Comparison of ENCODE assay signal across 24 cellular contexts in the genomic region with DNA sequence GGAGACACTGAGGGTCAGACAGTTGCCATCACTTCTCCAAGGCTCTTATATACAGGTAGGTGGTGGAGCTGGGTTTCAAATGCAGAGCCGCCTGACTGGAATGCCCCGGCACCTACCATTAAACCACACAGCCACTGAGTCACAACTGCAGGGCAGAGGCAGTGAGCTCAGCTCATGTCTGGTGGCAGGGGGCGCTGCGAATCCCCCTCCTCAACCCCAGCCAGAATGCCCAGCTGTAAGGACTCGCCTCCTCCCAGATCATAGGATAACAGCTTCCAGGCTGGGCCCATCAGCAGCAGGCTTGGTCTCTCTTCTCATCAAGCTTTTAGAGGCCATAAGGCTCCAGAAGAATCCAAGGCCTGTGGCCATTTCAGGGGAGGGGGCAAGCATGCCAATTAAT. TPM values are rescaled to one million over a fixed set of nuclear protein-coding genes. Genes with fewer than 3 reads are reported as not detected.
DNase-seq lines count a peak whose midpoint lies in the region; ATAC-seq and TF ChIP-seq lines count a peak whose summit lies in the region.
"Had no signal": no experiment of that assay in that cellular context is flagged by ENCODE, and none has a peak within 500 bp of the region (broad histone marks: within the 10 kb centered on the region; RNA-seq: fewer than 3 reads in every experiment).

No MANE protein-coding gene starts in this region.

- H4K20me1 ChIP-seq in osteoblast (ENCODE audit: insufficient read depth, low read length): no peaks in the 10 kb centered on the region

- no peaks in the 10 kb centered on the region for H3K9me3 ChIP-seq in right atrium auricular region
- H3K9me3 ChIP-seq in esophagus (ENCODE audit: control insufficient read depth in 2 of 2, insufficient read depth in 1 of 2, low read depth in 1 of 2, low read length in 1 of 2): no peaks in the 10 kb centered on the region
- no peaks in the 10 kb centered on the region for H3K9me3 ChIP-seq in osteoblast (ENCODE audit: low read depth, low read length)
- no peaks in the 10 kb centered on the region for H3K9me3 ChIP-seq in transverse colon
- H3K9me3 ChIP-seq in mucosa of descending colon: no peaks in the 10 kb centered on the region
- H3K9me3 ChIP-seq: A549, HAP-1, left lung, SJCRH30, vagina had no signal

- TF ChIP-seq POLR2A in transverse colon (IDR thresholded peaks at IDR 0.05): no peak

- H3K4me3 ChIP-seq in right atrium auricular region (no peak overlapping the region), esophagus (ENCODE audit: low read depth in 1 of 2, low read length in 2 of 2) (no peak overlapping the region), osteoblast (ENCODE audit: insufficient read depth, low read length) (no peak overlapping the region), transverse colon (no peak overlapping the region), mucosa of descending colon (no peak overlapping the region)
- H3K4me3 ChIP-seq: A549, HAP-1, left lung, SJCRH30, vagina had no signal

- no peaks in the 10 kb centered on the region for H3K4me1 Mint-ChIP-seq in activated CD8-positive, alpha-beta T cell treated with anti-CD3 and anti-CD28 coated beads, Interleukin-2, amount 10 ng/mL, durations not matched to agents 7 days and 5 days (ENCODE audit: low read depth)

- CTCF ChIA-PET in activated CD8-positive, alpha-beta T cell treated with anti-CD3 and anti-CD28 coated beads, Interleukin-2, amount 10 ng/mL, durations not matched to agents 7 days and 5 days (lab: Charles Lee): no interaction called here

- peaks cover 4 to 84% of the 10 kb centered on the region in 2 donors for H3K4me1 ChIP-seq in right atrium auricular region
- H3K4me1 ChIP-seq in esophagus (ENCODE audit: control insufficient read depth in 2 of 2, insufficient read depth in 2 of 2, low read length in 1 of 2): peaks cover 0 to 6% of the 10 kb centered on the region in 2 donors
- H3K4me1 ChIP-seq in osteoblast (ENCODE audit: insufficient read depth, low read length): no peaks in the 10 kb centered on the region
- peaks cover 41 to 57% (median 49%) of the 10 kb centered on the region in 4 donors for H3K4me1 ChIP-seq in transverse colon
- H3K4me1 ChIP-seq in mucosa of descending colon (ENCODE audit: low read depth): peaks cover 21% of the 10 kb centered on the region
- H3K4me1 ChIP-seq: A549, HAP-1, left lung, parathyroid adenoma, SJCRH30 had no signal

- no peak for ATAC-seq in Right ventricle myocardium superior (ENCODE audit: poor library complexity)
- no peak for ATAC-seq in mucosa of descending colon
- no peak for ATAC-seq in activated CD8-positive, alpha-beta T cell treated with anti-CD3 and anti-CD28 coated beads, Interleukin-2, amount 10 ng/mL, durations not matched to agents 7 days and 5 days
- ATAC-seq: A549; activated CD8-positive, alpha-beta T cell treated with anti-CD3 and anti-CD28 coated beads for 36 hours; left lung; Panc1 had no signal

- DNase-seq in right atrium auricular region (ENCODE audit: low spot score) (no peak), Right ventricle myocardium superior (no peak), osteoblast (ENCODE audit: insufficient read length, low spot score, missing footprints) (peak; percentile 58), transverse colon (no peak), mucosa of descending colon (no peak), AG08395 (ENCODE audit: low spot score) (no peak)
- no peak for DNase-seq in activated CD8-positive, alpha-beta T cell treated with anti-CD3 and anti-CD28 coated beads, Interleukin-2, amount 10 ng/mL, durations not matched to agents 7 days and 5 days
- DNase-seq: activated CD4-positive, alpha-beta T cell treated with anti-CD3 and anti-CD28 coated beads for 1 hour; activated gamma-delta T cell; activated T-cell treated with anti-CD3 and anti-CD28 coated beads for 4 hours; left lung; NCI-H524 treated with DMSO at 0.1 percent for 48 hours had no signal

- H3K27me3 Mint-ChIP-seq in activated CD8-positive, alpha-beta T cell treated with anti-CD3 and anti-CD28 coated beads, Interleukin-2, amount 10 ng/mL, durations not matched to agents 7 days and 5 days (ENCODE audit: low read depth): peaks cover 3% of the 10 kb centered on the region
- H3K27me3 Mint-ChIP-seq: activated CD8-positive, alpha-beta T cell treated with anti-CD3 and anti-CD28 coated beads for 36 hours had no signal

- no peak overlapping the region for H2AFZ ChIP-seq in osteoblast (ENCODE audit: low read length)
- H2AFZ ChIP-seq: parathyroid adenoma had no signal

- no peak for TF ChIP-seq CTCF in right atrium auricular region (IDR thresholded peaks at IDR 0.05)
- no peak for TF ChIP-seq CTCF in osteoblast (IDR thresholded peaks at IDR 0.05; ENCODE audit: extremely low read depth, low read depth, low read length)
- no peak for TF ChIP-seq CTCF in transverse colon (IDR thresholded peaks at IDR 0.05)
- TF ChIP-seq CTCF in mucosa of descending colon (IDR thresholded peaks at IDR 0.05): no peak

- H3K36me3 ChIP-seq in right atrium auricular region (no peaks in the 10 kb centered on the region), esophagus (ENCODE audit: control insufficient read depth in 2 of 2, insufficient read depth in 2 of 2, low read length in 1 of 2) (no peaks in the 10 kb centered on the region), osteoblast (ENCODE audit: insufficient read depth, low read length) (no peaks in the 10 kb centered on the region), transverse colon (no peaks in the 10 kb centered on the region), mucosa of descending colon (ENCODE audit: low read depth) (no peaks in the 10 kb centered on the region)
- H3K36me3 ChIP-seq: HAP-1, left lung, SJCRH30, vagina had no signal

- in situ Hi-C loops in transverse colon (cut with MboI; ENCODE audit: low pct_ligation_motif_present in 1 of 4, low pct_unique_long_range_greater_than_20kb in 1 of 4, low sequenced_read_pairs in 3 of 4): no loop called here

- no peak overlapping the region for H3K27ac Mint-ChIP-seq in activated CD8-positive, alpha-beta T cell treated with anti-CD3 and anti-CD28 coated beads, Interleukin-2, amount 10 ng/mL, durations not matched to agents 7 days and 5 days
- H3K27ac Mint-ChIP-seq: activated CD8-positive, alpha-beta T cell treated with anti-CD3 and anti-CD28 coated beads for 36 hours; mesothelial cell of epicardium had no signal

- intact Hi-C loops in Right ventricle myocardium superior (cut with DNase I): no loop called here
- intact Hi-C loops in transverse colon (cut with DNase I; ENCODE audit: low total_unique reads): no loop called here
- intact Hi-C loops in mucosa of descending colon (cut with DNase I, micrococcal nuclease): no loop called here

- H3K4me2 ChIP-seq in osteoblast (ENCODE audit: insufficient read depth, low read length): no peak overlapping the region
- H3K4me2 ChIP-seq: A549 had no signal

- no peaks in the 10 kb centered on the region for H3K36me3 Mint-ChIP-seq in activated CD8-positive, alpha-beta T cell treated with anti-CD3 and anti-CD28 coated beads, Interleukin-2, amount 10 ng/mL, durations not matched to agents 7 days and 5 days (ENCODE audit: low read depth)
- H3K36me3 Mint-ChIP-seq: mesothelial cell of epicardium had no signal

- no peak for TF ChIP-seq EP300 in transverse colon (IDR thresholded peaks at IDR 0.05; ENCODE audit: low read depth)

- no peak overlapping the region for H3K4me3 Mint-ChIP-seq in activated CD8-positive, alpha-beta T cell treated with anti-CD3 and anti-CD28 coated beads, Interleukin-2, amount 10 ng/mL, durations not matched to agents 7 days and 5 days
- H3K4me3 Mint-ChIP-seq: activated CD8-positive, alpha-beta T cell treated with anti-CD3 and anti-CD28 coated beads for 36 hours; mesothelial cell of epicardium; nephron had no signal

- no peaks in the 10 kb centered on the region for H3K9me3 Mint-ChIP-seq in activated CD8-positive, alpha-beta T cell treated with anti-CD3 and anti-CD28 coated beads, Interleukin-2, amount 10 ng/mL, durations not matched to agents 7 days and 5 days (ENCODE audit: insufficient read depth)
- H3K9me3 Mint-ChIP-seq: activated CD8-positive, alpha-beta T cell treated with anti-CD3 and anti-CD28 coated beads for 36 hours; mesothelial cell of epicardium; nephron had no signal

- peak overlapping the region; percentile 91 to 92 for H3K27ac ChIP-seq in right atrium auricular region
- H3K27ac ChIP-seq in esophagus (ENCODE audit: low read depth in 2 of 2, low read length in 1 of 2): peak overlapping the region; percentile 42 to 45
- H3K27ac ChIP-seq in osteoblast (ENCODE audit: low read depth, low read length): no peak overlapping the region
- H3K27ac ChIP-seq in transverse colon: peak overlapping the region; percentile 53 to 77 (median 68)
- H3K27ac ChIP-seq: A549, left lung, parathyroid adenoma, SJCRH30, vagina had no signal

- no peaks in the 10 kb centered on the region for H3K79me2 ChIP-seq in osteoblast (ENCODE audit: insufficient read depth, low read length)
- H3K79me2 ChIP-seq: parathyroid adenoma had no signal

- 79 to 89% methylated on average over 5 of the region's 5 CpGs for WGBS in esophagus, 2 donors
- WGBS in transverse colon (ENCODE audit: low coverage in 1 of 2), 2 donors: 74% methylated on average over 5 of the region's 5 CpGs; no CpG with 5 or more reads in 1 of the 2 donors

- POLR2A ChIA-PET in activated CD8-positive, alpha-beta T cell treated with anti-CD3 and anti-CD28 coated beads, Interleukin-2, amount 10 ng/mL, durations not matched to agents 7 days and 5 days (lab: Charles Lee): interaction anchor here (0.6 kb wide), 1 partner anchor 32 kb away, joined by 3 read pairs; no protein-coding TSS in a partner anchor

- H3K27me3 ChIP-seq in right atrium auricular region (no peaks in the 10 kb centered on the region), esophagus (ENCODE audit: control insufficient read depth in 1 of 2, insufficient read depth in 2 of 2, low read length in 2 of 2) (no peaks in the 10 kb centered on the region), osteoblast (ENCODE audit: insufficient read depth, low read length) (peaks cover 23% of the 10 kb centered on the region), transverse colon (no peaks in the 10 kb centered on the region)
- H3K27me3 ChIP-seq: left lung, SJCRH30, vagina had no signal

RNA-seq across cellular contexts. Expression of gene ADCY5, which starts 26.4 kb away (rescaled TPM):
- total RNA-seq in right atrium auricular region: 100 to 1,000 TPM; 105 to 163 TPM
- total RNA-seq in Right ventricle myocardium superior: 225 TPM
- polyA plus RNA-seq in esophagus: 1 to 10 TPM; 4.4 to 5.0 TPM
- total RNA-seq in osteoblast: 0.59 and 0.72 TPM in 2 replicates
- 10 to 100 TPM; 13.9 to 42.0 (median 28.6) TPM for total RNA-seq in transverse colon
- total RNA-seq in mucosa of descending colon: 10 to 100 TPM in 2 of 3 donors, 1 to 10 TPM in 1; 7.8 to 72.6 (median 12.6) TPM
- not detected for total RNA-seq in activated CD8-positive, alpha-beta T cell treated with anti-CD3 and anti-CD28 coated beads, Interleukin-2, amount 10 ng/mL, durations not matched to agents 7 days and 5 days
- total RNA-seq: activated CD8-positive, alpha-beta T cell treated with anti-CD3 and anti-CD28 coated beads for 36 hours; endothelial cell of umbilical vein; T-helper 1 cell treated with Interleukin-12 subunit alpha and Interleukin-12 subunit beta and Interleukin-4 antibody, amounts not matched to agents 30 ng/mL and 1 ng/mL, for 36 hours had no signal
